Comparison of ENCODE assay signal across 12 cellular contexts in the genomic region with DNA sequence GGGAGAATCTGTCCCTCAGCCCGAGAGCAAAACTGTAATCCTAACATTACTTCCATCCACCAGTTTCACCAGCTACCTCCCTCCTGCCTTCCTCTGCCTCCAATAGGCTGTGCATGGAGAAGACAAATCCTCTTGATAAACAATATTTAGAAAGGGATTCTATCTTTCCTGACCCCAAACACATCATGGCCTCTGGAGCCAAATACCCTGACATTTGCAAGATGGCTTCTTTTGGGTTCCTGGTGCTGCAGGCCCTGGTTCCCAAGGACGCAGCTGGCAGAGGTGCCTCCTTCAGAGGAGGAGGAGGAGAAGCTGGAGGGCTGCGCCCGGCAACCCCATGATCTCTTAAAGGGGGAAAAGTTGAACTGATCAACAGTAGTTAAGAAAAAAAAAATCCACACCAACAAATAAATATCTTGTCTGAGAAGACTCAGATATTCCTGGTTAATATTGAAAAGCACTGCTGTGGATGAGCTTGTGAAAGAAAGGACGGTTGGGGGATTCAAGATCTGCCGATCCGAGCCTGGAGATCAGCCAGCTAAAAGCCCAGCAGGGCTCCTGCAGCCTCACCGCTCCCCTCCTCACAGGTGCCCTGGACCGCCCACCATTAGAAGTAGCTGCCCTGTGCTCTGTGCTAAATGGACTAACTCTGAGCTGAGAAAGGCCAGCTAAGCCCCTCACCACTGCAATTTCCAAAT. TPM values are rescaled to one million over a fixed set of nuclear protein-coding genes. Genes with fewer than 3 reads are reported as not detected.
DNase-seq lines count a peak whose midpoint lies in the region; ATAC-seq and TF ChIP-seq lines count a peak whose summit lies in the region.
"Had no signal": no experiment of that assay in that cellular context is flagged by ENCODE, and none has a peak within 500 bp of the region (broad histone marks: within the 10 kb centered on the region; RNA-seq: fewer than 3 reads in every experiment).

No MANE protein-coding gene starts in this region.

- peak overlapping the region; percentile 94 for H3K4me2 ChIP-seq in KMS-11

- no peak for DNase-seq in activated CD4-positive, alpha-beta T cell treated with anti-CD3 and anti-CD28 coated beads for 36 hours
- DNase-seq in activated CD4-positive, alpha-beta T cell treated with anti-CD3 and anti-CD28 coated beads for 1 hour = no peak
- DNase-seq in activated CD4-positive, alpha-beta memory T cell treated with anti-CD3 and anti-CD28 coated beads, Interleukin-2, amount 10 ng/mL, durations not matched to agents 7 days and 5 days = no peak
- DNase-seq in natural killer cell (no peak), MV-4-11 (lab: John Stamatoyannopoulos, UW) (no peak), NCI-H1092 treated with DMSO at 0.1 percent for 48 hours (lab: John Stamatoyannopoulos, UW) (no peak)
- DNase-seq: mesenchymal stem cell had no signal

- peaks cover 58% of the 10 kb centered on the region for H3K4me1 ChIP-seq in KMS-11 (ENCODE audit: low read depth, poor library complexity, severe bottlenecking)
- H3K4me1 ChIP-seq: parathyroid adenoma had no signal

- no peaks in the 10 kb centered on the region for H3K27me3 ChIP-seq in KMS-11 (ENCODE audit: insufficient read depth, low read depth)

- intact Hi-C loops in activated CD4-positive, alpha-beta T cell treated with anti-CD3 and anti-CD28 coated beads for 36 hours (cut with DNase I, micrococcal nuclease) = loop anchor here (2.0 to 10.0 kb wide), 3 partner anchors 245 to 387 kb away; a partner anchor contains a TSS
- intact Hi-C loops in natural killer cell (cut with micrococcal nuclease) = no loop called here

- H3K9me3 Mint-ChIP-seq in activated CD4-positive, alpha-beta T cell treated with anti-CD3 and anti-CD28 coated beads for 36 hours (ENCODE audit: low read depth) = no peaks in the 10 kb centered on the region
- no peaks in the 10 kb centered on the region for H3K9me3 Mint-ChIP-seq in activated CD4-positive, alpha-beta memory T cell treated with anti-CD3 and anti-CD28 coated beads, Interleukin-2, amount 10 ng/mL, durations not matched to agents 7 days and 5 days
- no peaks in the 10 kb centered on the region for H3K9me3 Mint-ChIP-seq in natural killer cell

- H3K36me3 ChIP-seq in KMS-11 (ENCODE audit: insufficient read depth) = no peaks in the 10 kb centered on the region

- peak overlapping the region; percentile 83 for H3K4me3 Mint-ChIP-seq in activated CD4-positive, alpha-beta T cell treated with anti-CD3 and anti-CD28 coated beads for 36 hours
- H3K4me3 Mint-ChIP-seq in activated CD4-positive, alpha-beta memory T cell treated with anti-CD3 and anti-CD28 coated beads, Interleukin-2, amount 10 ng/mL, durations not matched to agents 7 days and 5 days = peak overlapping the region; percentile 68
- peak overlapping the region; percentile 95 for H3K4me3 Mint-ChIP-seq in natural killer cell

- H3K79me2 ChIP-seq in KMS-11 (ENCODE audit: insufficient read depth, low read depth) = peaks cover 6% of the 10 kb centered on the region; the same call in 1 of the 2 replicates
- H3K79me2 ChIP-seq: parathyroid adenoma had no signal

- ATAC-seq in activated CD4-positive, alpha-beta T cell treated with anti-CD3 and anti-CD28 coated beads for 36 hours = no peak
- ATAC-seq in natural killer cell (no peak), SK-N-SH treated with all-trans-retinoic acid at 6 μM for 48 hours (no peak)
- ATAC-seq: esophagus mucosa had no signal

- peaks cover 16% of the 10 kb centered on the region for H3K4me1 Mint-ChIP-seq in activated CD4-positive, alpha-beta T cell treated with anti-CD3 and anti-CD28 coated beads for 36 hours
- H3K4me1 Mint-ChIP-seq in activated CD4-positive, alpha-beta memory T cell treated with anti-CD3 and anti-CD28 coated beads, Interleukin-2, amount 10 ng/mL, durations not matched to agents 7 days and 5 days = peaks cover 34% of the 10 kb centered on the region
- peaks cover 35% of the 10 kb centered on the region in 2 donors for H3K4me1 Mint-ChIP-seq in natural killer cell

- H3K27ac ChIP-seq in KMS-11 = peak overlapping the region; percentile 97
- H3K27ac ChIP-seq: parathyroid adenoma had no signal

- H3K9ac ChIP-seq in KMS-11 = peak overlapping the region; percentile 90; the same call in 1 of the 2 replicates
- H3K9ac ChIP-seq: parathyroid adenoma had no signal

- TF ChIP-seq CTCF in KMS-11 (conservative IDR thresholded peaks at IDR 0.05; ENCODE audit: low read depth, low read length) (no peak; the same call in 1 of the 2 replicates), natural killer cell (IDR thresholded peaks at IDR 0.05) (no peak)

- peaks cover 2% of the 10 kb centered on the region for H3K36me3 Mint-ChIP-seq in activated CD4-positive, alpha-beta T cell treated with anti-CD3 and anti-CD28 coated beads for 36 hours (ENCODE audit: low read depth)
- H3K36me3 Mint-ChIP-seq in activated CD4-positive, alpha-beta memory T cell treated with anti-CD3 and anti-CD28 coated beads, Interleukin-2, amount 10 ng/mL, durations not matched to agents 7 days and 5 days (ENCODE audit: low read depth) = no peaks in the 10 kb centered on the region
- H3K36me3 Mint-ChIP-seq in natural killer cell = no peaks in the 10 kb centered on the region

- peak overlapping the region; percentile 17 for H3K4me3 ChIP-seq in KMS-11 (IDR thresholded peaks at IDR 0.05; ENCODE audit: insufficient read depth, low read depth, low read length)

- peak overlapping the region; percentile 91 for H2AFZ ChIP-seq in KMS-11 (ENCODE audit: low read depth)

- CTCF ChIA-PET in activated CD4-positive, alpha-beta T cell treated with anti-CD3 and anti-CD28 coated beads for 36 hours (lab: Charles Lee) = interaction anchor here (1.2 kb wide), 1 partner anchor 248 kb away, joined by 3 read pairs; no protein-coding TSS in a partner anchor
- CTCF ChIA-PET in activated CD4-positive, alpha-beta memory T cell treated with anti-CD3 and anti-CD28 coated beads, Interleukin-2, amount 10 ng/mL, durations not matched to agents 7 days and 5 days (lab: Charles Lee) = interaction anchor here (1.3 to 3.4 kb wide), 3 partner anchors 83 to 248 kb away, joined by 3 to 15 read pairs (median 9); a partner anchor contains a TSS

- POLR2A ChIA-PET in activated CD4-positive, alpha-beta T cell treated with anti-CD3 and anti-CD28 coated beads for 36 hours (lab: Charles Lee) = no interaction called here
- POLR2A ChIA-PET in activated CD4-positive, alpha-beta memory T cell treated with anti-CD3 and anti-CD28 coated beads, Interleukin-2, amount 10 ng/mL, durations not matched to agents 7 days and 5 days (lab: Charles Lee) = interaction anchor here (1.1 to 3.4 kb wide), 4 partner anchors 11 to 263 kb away, joined by 3 to 18 read pairs (median 12); a partner anchor contains a TSS

- peak overlapping the region; percentile 60 for H3K27ac Mint-ChIP-seq in activated CD4-positive, alpha-beta T cell treated with anti-CD3 and anti-CD28 coated beads for 36 hours
- peak overlapping the region; percentile 61 for H3K27ac Mint-ChIP-seq in activated CD4-positive, alpha-beta memory T cell treated with anti-CD3 and anti-CD28 coated beads, Interleukin-2, amount 10 ng/mL, durations not matched to agents 7 days and 5 days
- peak overlapping the region; percentile 86 to 93 for H3K27ac Mint-ChIP-seq in natural killer cell

- H4K20me1 ChIP-seq in KMS-11 (ENCODE audit: insufficient read depth) = no peaks in the 10 kb centered on the region

- H3K27me3 Mint-ChIP-seq in activated CD4-positive, alpha-beta T cell treated with anti-CD3 and anti-CD28 coated beads for 36 hours = no peaks in the 10 kb centered on the region
- H3K27me3 Mint-ChIP-seq in activated CD4-positive, alpha-beta memory T cell treated with anti-CD3 and anti-CD28 coated beads, Interleukin-2, amount 10 ng/mL, durations not matched to agents 7 days and 5 days = no peaks in the 10 kb centered on the region
- no peaks in the 10 kb centered on the region for H3K27me3 Mint-ChIP-seq in natural killer cell (ENCODE audit: low read depth in 2 of 2)

TF ChIP-seq in SK-N-SH treated with all-trans-retinoic acid at 6 μM for 48 hours, 23 proteins besides CTCF, POLR2A, EP300 and RAD21 (continues in another document):
- no peak for TF ChIP-seq CSDC2 (CRISPR knock-in tag; IDR thresholded peaks at IDR 0.05)
- TF ChIP-seq BACH2 (CRISPR knock-in tag; IDR thresholded peaks at IDR 0.05; ENCODE audit: borderline replicate concordance) = no peak
- TF ChIP-seq, protein P1, sequence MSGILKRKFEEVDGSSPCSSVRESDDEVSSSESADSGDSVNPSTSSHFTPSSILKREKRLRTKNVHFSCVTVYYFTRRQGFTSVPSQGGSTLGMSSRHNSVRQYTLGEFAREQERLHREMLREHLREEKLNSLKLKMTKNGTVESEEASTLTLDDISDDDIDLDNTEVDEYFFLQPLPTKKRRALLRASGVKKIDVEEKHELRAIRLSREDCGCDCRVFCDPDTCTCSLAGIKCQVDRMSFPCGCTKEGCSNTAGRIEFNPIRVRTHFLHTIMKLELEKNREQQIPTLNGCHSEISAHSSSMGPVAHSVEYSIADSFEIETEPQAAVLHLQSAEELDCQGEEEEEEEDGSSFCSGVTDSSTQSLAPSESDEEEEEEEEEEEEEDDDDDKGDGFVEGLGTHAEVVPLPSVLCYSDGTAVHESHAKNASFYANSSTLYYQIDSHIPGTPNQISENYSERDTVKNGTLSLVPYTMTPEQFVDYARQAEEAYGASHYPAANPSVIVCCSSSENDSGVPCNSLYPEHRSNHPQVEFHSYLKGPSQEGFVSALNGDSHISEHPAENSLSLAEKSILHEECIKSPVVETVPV (CRISPR knock-in tag; IDR thresholded peaks at IDR 0.05) = no peak

RNA-seq across cellular contexts. Expression of a gene that starts 51.0 kb away (rescaled TPM):
- total RNA-seq in activated CD4-positive, alpha-beta T cell treated with anti-CD3 and anti-CD28 coated beads for 36 hours = under 1 TPM; 0.19 to 0.25 TPM
- total RNA-seq in activated CD4-positive, alpha-beta memory T cell treated with anti-CD3 and anti-CD28 coated beads, Interleukin-2, amount 10 ng/mL, durations not matched to agents 7 days and 5 days = under 1 TPM; 0.25 to 0.28 TPM
- total RNA-seq in natural killer cell = under 1 TPM; 0.26 to 0.54 (median 0.50) TPM
- total RNA-seq: esophagus mucosa, RPMI7951 had no signal
